ENCODE assay signal across 15 cellular contexts in genomic region chr16:4987580-4988374, GRCh38. TPM values are rescaled to one million over a fixed set of nuclear protein-coding genes. Genes with fewer than 3 reads are reported as not detected.
DNase-seq lines count a peak whose midpoint lies in the region; TF ChIP-seq lines count a peak whose summit lies in the region.
"Had no signal": no experiment of that assay in that cellular context is flagged by ENCODE, and none has a peak within 500 bp of the region (broad histone marks: within the 10 kb centered on the region; RNA-seq: fewer than 3 reads in every experiment).

No MANE protein-coding gene starts in this region.

- no peak for TF ChIP-seq CTCF in vagina (IDR thresholded peaks at IDR 0.05)

- H3K36me3 ChIP-seq in vagina: no peaks in the 10 kb centered on the region

- peaks cover 9% of the 10 kb centered on the region for H3K4me1 ChIP-seq in vagina

- no peaks in the 10 kb centered on the region for H3K9me3 ChIP-seq in vagina

- peak; percentile 7 for DNase-seq in stimulated activated CD4-positive, alpha-beta T cell treated with anti-CD3 and anti-CD28 coated beads, Interleukin-15, amount 100 ng/mL, for 24 hours
- DNase-seq in stimulated activated CD4-positive, alpha-beta T cell treated with anti-CD3 and anti-CD28 coated beads, Interleukin-4, amount 100 ng/mL, for 24 hours: no peak
- DNase-seq in left kidney (ENCODE audit: low read depth, low spot score) (peak; percentile 49), COLO829 (ENCODE audit: low spot score) (no peak), vagina (ENCODE audit: extremely low spot score in 2 of 2) (no peak), SHP77 (lab: John Stamatoyannopoulos, UW) (no peak)
- no peak for DNase-seq in activated naive CD8-positive, alpha-beta T cell treated with anti-CD3 and anti-CD28 coated beads for 36 hours
- DNase-seq: activated CD4-positive, alpha-beta T cell treated with anti-CD3 and anti-CD28 coated beads, Interleukin-2, amount 50 U/mL, for 4 hours; activated effector memory CD4-positive, alpha-beta T cell treated with anti-CD3 and anti-CD28 coated beads, Interleukin-2, amount 50 U/mL, for 16 hours; naive thymus-derived CD4-positive, alpha-beta T cell; NCI-H187 had no signal

- peaks cover 8% of the 10 kb centered on the region for H3K4me1 Mint-ChIP-seq in dendritic cell treated with granulocyte-macrophage colony-stimulating factor and Interleukin-4, amounts not matched to agents 40 ng/mL and 50 ng/mL, for 4 days (ENCODE audit: low read depth)
- no peaks in the 10 kb centered on the region for H3K4me1 Mint-ChIP-seq in activated naive CD8-positive, alpha-beta T cell treated with anti-CD3 and anti-CD28 coated beads for 36 hours

- peaks cover 7% of the 10 kb centered on the region for H3K27me3 ChIP-seq in vagina

- H3K36me3 Mint-ChIP-seq in dendritic cell treated with granulocyte-macrophage colony-stimulating factor and Interleukin-4, amounts not matched to agents 40 ng/mL and 50 ng/mL, for 4 days (ENCODE audit: low read depth): no peaks in the 10 kb centered on the region
- no peaks in the 10 kb centered on the region for H3K36me3 Mint-ChIP-seq in activated naive CD8-positive, alpha-beta T cell treated with anti-CD3 and anti-CD28 coated beads for 36 hours
- H3K36me3 Mint-ChIP-seq: naive thymus-derived CD4-positive, alpha-beta T cell had no signal

- H3K27ac ChIP-seq in vagina: no peak overlapping the region

- no peak overlapping the region for H3K4me3 ChIP-seq in vagina

- intact Hi-C loops in dendritic cell treated with granulocyte-macrophage colony-stimulating factor and Interleukin-4, amounts not matched to agents 40 ng/mL and 50 ng/mL, for 4 days (cut with micrococcal nuclease): no loop called here
- intact Hi-C loops in vagina (cut with DNase I): no loop called here

- H3K4me3 Mint-ChIP-seq in dendritic cell treated with granulocyte-macrophage colony-stimulating factor and Interleukin-4, amounts not matched to agents 40 ng/mL and 50 ng/mL, for 4 days: peak overlapping the region; percentile 32
- H3K4me3 Mint-ChIP-seq in activated naive CD8-positive, alpha-beta T cell treated with anti-CD3 and anti-CD28 coated beads for 36 hours: no peak overlapping the region
- H3K4me3 Mint-ChIP-seq: central memory CD8-positive, alpha-beta T cell had no signal

- no peak overlapping the region for H3K27ac Mint-ChIP-seq in dendritic cell treated with granulocyte-macrophage colony-stimulating factor and Interleukin-4, amounts not matched to agents 40 ng/mL and 50 ng/mL, for 4 days
- no peak overlapping the region for H3K27ac Mint-ChIP-seq in activated naive CD8-positive, alpha-beta T cell treated with anti-CD3 and anti-CD28 coated beads for 36 hours
- H3K27ac Mint-ChIP-seq: naive thymus-derived CD4-positive, alpha-beta T cell had no signal

- TF ChIP-seq POLR2A in vagina (IDR thresholded peaks at IDR 0.05): no peak

- H3K27me3 Mint-ChIP-seq in dendritic cell treated with granulocyte-macrophage colony-stimulating factor and Interleukin-4, amounts not matched to agents 40 ng/mL and 50 ng/mL, for 4 days: peaks cover 59% of the 10 kb centered on the region
- H3K27me3 Mint-ChIP-seq in activated naive CD8-positive, alpha-beta T cell treated with anti-CD3 and anti-CD28 coated beads for 36 hours: peaks cover 62% of the 10 kb centered on the region

- no peaks in the 10 kb centered on the region for H3K9me3 Mint-ChIP-seq in dendritic cell treated with granulocyte-macrophage colony-stimulating factor and Interleukin-4, amounts not matched to agents 40 ng/mL and 50 ng/mL, for 4 days
- H3K9me3 Mint-ChIP-seq in activated naive CD8-positive, alpha-beta T cell treated with anti-CD3 and anti-CD28 coated beads for 36 hours: peaks cover 6% of the 10 kb centered on the region
- H3K9me3 Mint-ChIP-seq: central memory CD8-positive, alpha-beta T cell had no signal

RNA-seq across cellular contexts. Expression of gene SEC14L5, which starts 29.6 kb away (rescaled TPM):
- under 1 TPM; 0.04 to 0.10 TPM for total RNA-seq in activated naive CD8-positive, alpha-beta T cell treated with anti-CD3 and anti-CD28 coated beads for 36 hours
- 0.49 TPM for total RNA-seq in vagina
- total RNA-seq: OCI-LY7; T-helper 1 cell treated with Interleukin-12 subunit alpha and Interleukin-12 subunit beta and Interleukin-4 antibody, amounts not matched to agents 30 ng/mL and 1 ng/mL, for 36 hours had no signal

RNA-seq across cellular contexts. Expression of gene NAGPA, which starts 46.0 kb away (rescaled TPM):
- 10 to 100 TPM; 14.7 to 16.4 TPM for total RNA-seq in activated naive CD8-positive, alpha-beta T cell treated with anti-CD3 and anti-CD28 coated beads for 36 hours
- 9.8 TPM for total RNA-seq in vagina

RNA-seq across cellular contexts. Expression of gene PPL, which starts 50.8 kb away (rescaled TPM):
- total RNA-seq in activated naive CD8-positive, alpha-beta T cell treated with anti-CD3 and anti-CD28 coated beads for 36 hours: not detected
- total RNA-seq in vagina: 391 TPM
- total RNA-seq: naive thymus-derived CD4-positive, alpha-beta T cell; OCI-LY7; T-helper 1 cell treated with Interleukin-12 subunit alpha and Interleukin-12 subunit beta and Interleukin-4 antibody, amounts not matched to agents 30 ng/mL and 1 ng/mL, for 36 hours had no signal

Comparison
In these comparisons a context has a peak if more than half of its experiments do, and no peak if none do; other contexts are left out.
1. DNase-seq: peak in stimulated activated CD4-positive, alpha-beta T cell treated with anti-CD3 and anti-CD28 coated beads, Interleukin-15, amount 100 ng/mL, for 24 hours (single experiment) and left kidney (single experiment); none in stimulated activated CD4-positive, alpha-beta T cell treated with anti-CD3 and anti-CD28 coated beads, Interleukin-4, amount 100 ng/mL, for 24 hours (single experiment), activated naive CD8-positive, alpha-beta T cell treated with anti-CD3 and anti-CD28 coated beads for 36 hours (single experiment), COLO829 (single experiment), vagina (0 of 2) and SHP77 (0 of 2).
2. RNA of gene PPL, which starts 50.8 kb away (total RNA-seq): 391 TPM in vagina (single experiment); not detected in activated naive CD8-positive, alpha-beta T cell treated with anti-CD3 and anti-CD28 coated beads for 36 hours; every median in the first group is over 100 times any median in the second.